Comparison of ENCODE assay signal across 7 cellular contexts in genomic region chr6:16989976-16990375, GRCh38.
DNase-seq lines count a peak whose midpoint lies in the region; ATAC-seq, FAIRE-seq and TF ChIP-seq lines count a peak whose summit lies in the region.
"Not testable (repeated sequence)": the region's sequence is repeated elsewhere in the genome, so short reads cannot be mapped to it uniquely, and the experiment has no call there.

No MANE protein-coding gene starts in this region.

- ATAC-seq in K562, HepG2: not testable (repeated sequence)

- H3K4me1 Mint-ChIP-seq in astrocyte (ENCODE audit: low read depth, unreplicated experiment), result peaks cover 17% of the 10 kb centered on the region
- not testable (repeated sequence) for H3K4me1 Mint-ChIP-seq in endothelial cell (ENCODE audit: unreplicated experiment); nephron progenitor cell; progenitor cell of endocrine pancreas (ENCODE audit: low read depth)

- DNase-seq in astrocyte (ENCODE audit: low read depth); K562 (ENCODE audit: extremely low read depth in 1 of 4, low spot score in 3 of 4); endothelial cell (ENCODE audit: low spot score); HepG2 (ENCODE audit: low spot score); nephron progenitor cell; progenitor cell of endocrine pancreas (ENCODE audit: low spot score, unreplicated experiment): not testable (repeated sequence)

- CTCF ChIA-PET in HEK293 (lab: Yijun Ruan, JAX); K562 (lab: Yijun Ruan, JAX; ENCODE audit: low intra/inter-chr PET ratio); HepG2 (lab: Yijun Ruan, JAX; ENCODE audit: low intra/inter-chr PET ratio, low total read pairs): not testable (repeated sequence)

- not testable (repeated sequence) for H2AFZ ChIP-seq in astrocyte (ENCODE audit: low read depth, low read length); K562 (ENCODE audit: low read depth, low read length); HepG2 (ENCODE audit: low read length)

- BruUV-seq in K562 (replicated peaks; lab: Mats Ljungman, UMichigan); HepG2 (replicated peaks; lab: Mats Ljungman, UMichigan): not testable (repeated sequence)

- intact Hi-C loops in K562 (cut with micrococcal nuclease); HepG2 (cut with micrococcal nuclease; ENCODE audit: unreplicated experiment): not testable (repeated sequence)

- H3K4me1 ChIP-seq in HEK293 (ENCODE audit: control insufficient read depth, insufficient read depth, low read length); K562 (replicated peaks in 1 of 2; ENCODE audit: control insufficient read depth in 2 of 2, insufficient read depth in 2 of 2, low read length in 2 of 2); HepG2 (ENCODE audit: insufficient read depth, low read length): not testable (repeated sequence)
- H3K4me1 ChIP-seq in astrocyte (ENCODE audit: insufficient read depth, low read length), result peaks cover 10% of the 10 kb centered on the region

- not testable (repeated sequence) for H3K27me3 Mint-ChIP-seq in astrocyte (ENCODE audit: low read depth, unreplicated experiment); endothelial cell (ENCODE audit: unreplicated experiment); progenitor cell of endocrine pancreas
- H3K27me3 Mint-ChIP-seq in nephron progenitor cell (ENCODE audit: low read depth, poor library complexity), result peaks cover 13% of the 10 kb centered on the region

- H3K4me3 ChIP-seq in HEK293 (ENCODE audit: low read depth, low read length); astrocyte (ENCODE audit: insufficient read depth, low read depth, low read length); K562; HepG2 (replicated peaks in 1 of 3; ENCODE audit: insufficient read depth in 1 of 3, low read depth in 2 of 3, low read length in 3 of 3): not testable (repeated sequence)

- not testable (repeated sequence) for H3K36me3 ChIP-seq in HEK293 (ENCODE audit: control insufficient read depth in 2 of 2, insufficient read depth in 1 of 2, low read length in 2 of 2); astrocyte (ENCODE audit: insufficient read depth, low read length); K562 (ENCODE audit: control insufficient read depth, insufficient read depth, low read length); HepG2 (replicated peaks in 1 of 2; ENCODE audit: control insufficient read depth in 1 of 2, insufficient read depth in 2 of 2, low read length in 2 of 2)

- not testable (repeated sequence) for H4K20me1 ChIP-seq in astrocyte (ENCODE audit: insufficient read depth, low read length); K562 (replicated peaks; ENCODE audit: control insufficient read depth, insufficient read depth, low read length); HepG2 (ENCODE audit: insufficient read depth, low read length)

- H3K27ac Mint-ChIP-seq in astrocyte (ENCODE audit: unreplicated experiment) (peak overlapping the region; percentile 5), endothelial cell (ENCODE audit: unreplicated experiment) (peak overlapping the region; percentile 27), nephron progenitor cell (peak overlapping the region; percentile 41), progenitor cell of endocrine pancreas (peak overlapping the region; percentile 43)

- not testable (repeated sequence) for H3K27me3 ChIP-seq in astrocyte (ENCODE audit: insufficient read depth, low read length); K562 (ENCODE audit: control insufficient read depth in 2 of 2, insufficient read depth in 2 of 2, low read length in 2 of 2); HepG2 (ENCODE audit: control insufficient read depth in 1 of 2, insufficient read depth in 2 of 2, low read length in 2 of 2)

- 0% methylated on average over 3 of the region's 3 CpGs for WGBS in K562 (ENCODE audit: insufficient coverage, low coverage, missing lambda C conversion rate)
- WGBS in HepG2 (ENCODE audit: low lambda C conversion rate), result 1% methylated on average over 3 of the region's 3 CpGs

- H3K9me3 Mint-ChIP-seq in astrocyte (ENCODE audit: unreplicated experiment) (peaks cover 16% of the 10 kb centered on the region), nephron progenitor cell (peaks cover 33% of the 10 kb centered on the region), progenitor cell of endocrine pancreas (ENCODE audit: low read depth) (peaks cover 13% of the 10 kb centered on the region)
- H3K9me3 Mint-ChIP-seq in endothelial cell (ENCODE audit: unreplicated experiment), result not testable (repeated sequence)

- not testable (repeated sequence) for H3K27ac ChIP-seq in HEK293 (ENCODE audit: extremely low read depth, low read depth, low read length); astrocyte (ENCODE audit: low read depth, low read length); K562 (ENCODE audit: extremely low read depth, low read depth, low read length); HepG2 (ENCODE audit: extremely low read length, insufficient read depth, low read length)

- POLR2A ChIA-PET in HEK293 (lab: Yijun Ruan, JAX); K562 (lab: Yijun Ruan, JAX); HepG2 (lab: Yijun Ruan, JAX): not testable (repeated sequence)

- not testable (repeated sequence) for H3K9ac ChIP-seq in astrocyte (ENCODE audit: low read length); K562 (ENCODE audit: insufficient read depth in 1 of 2, low read depth in 2 of 2, low read length in 2 of 2); HepG2 (ENCODE audit: insufficient read depth, low read depth, low read length)

- not testable (repeated sequence) for H3K36me3 Mint-ChIP-seq in astrocyte (ENCODE audit: low read depth, unreplicated experiment); progenitor cell of endocrine pancreas (ENCODE audit: insufficient read depth)
- H3K36me3 Mint-ChIP-seq in endothelial cell (ENCODE audit: low read depth, unreplicated experiment), result peaks cover 11% of the 10 kb centered on the region
- H3K36me3 Mint-ChIP-seq in nephron progenitor cell (ENCODE audit: low read depth), result peaks cover 15% of the 10 kb centered on the region

- not testable (repeated sequence) for H3K4me2 ChIP-seq in astrocyte (ENCODE audit: low read length); K562 (ENCODE audit: insufficient read depth, low read length); HepG2 (ENCODE audit: low read depth, low read length)

- not testable (repeated sequence) for TF ChIP-seq EP300 in K562 (IDR thresholded peaks at IDR 0.05; ENCODE audit: low read length); HepG2 (IDR thresholded peaks at IDR 0.05; ENCODE audit: low read depth in 2 of 2, low read length in 2 of 2); HepG2 (CRISPR knock-in tag; IDR thresholded peaks at IDR 0.05; ENCODE audit: borderline replicate concordance)

- not testable (repeated sequence) for TF ChIP-seq POLR2A in K562 (conservative IDR thresholded peaks at IDR 0.05); HepG2 (IDR thresholded peaks at IDR 0.05; ENCODE audit: insufficient read depth in 1 of 2, low read depth in 2 of 2, low read length in 2 of 2)

- H3K4me3 Mint-ChIP-seq in astrocyte (ENCODE audit: unreplicated experiment) (peak overlapping the region; percentile 47), endothelial cell (ENCODE audit: unreplicated experiment) (peak overlapping the region; percentile 60)
- not testable (repeated sequence) for H3K4me3 Mint-ChIP-seq in nephron progenitor cell; progenitor cell of endocrine pancreas (ENCODE audit: low read depth)

- in situ Hi-C loops in K562 (cut with MboI); HepG2 (cut with HindIII; ENCODE audit: extremely low pct_ligation_motif_present, low pct_unique_long_range_greater_than_20kb): not testable (repeated sequence)

- TF ChIP-seq RAD21 in K562 (CRISPR knock-in tag; conservative IDR thresholded peaks at IDR 0.05 in 1 of 2, IDR thresholded peaks at IDR 0.05 in 1 of 2); HepG2 (CRISPR knock-in tag; IDR thresholded peaks at IDR 0.05): not testable (repeated sequence)

- not testable (repeated sequence) for H3K9me3 ChIP-seq in HEK293 (ENCODE audit: control insufficient read depth, insufficient read depth, low read depth, low read length); astrocyte (ENCODE audit: insufficient read depth, low read depth, low read length); K562 (replicated peaks; ENCODE audit: control insufficient read depth, insufficient read depth, low read depth, low read length); HepG2 (ENCODE audit: low read length)

- TF ChIP-seq CTCF in HEK293 (tag by site-specific recombination; IDR thresholded peaks at IDR 0.05); astrocyte (IDR thresholded peaks at IDR 0.05; ENCODE audit: insufficient read depth, low read depth, low read length); K562 (IDR thresholded peaks at IDR 0.05 in 2 of 3, conservative IDR thresholded peaks at IDR 0.05 in 1 of 3; ENCODE audit: insufficient read depth in 2 of 3, low read depth in 1 of 3, low read length in 3 of 3); endothelial cell (IDR thresholded peaks at IDR 0.05; ENCODE audit: unreplicated experiment); HepG2 (CRISPR knock-in tag; IDR thresholded peaks at IDR 0.05); nephron progenitor cell (IDR thresholded peaks at IDR 0.05); progenitor cell of endocrine pancreas (IDR thresholded peaks at IDR 0.05; ENCODE audit: unreplicated experiment): not testable (repeated sequence)

- H3K9me1 ChIP-seq in K562 (ENCODE audit: control insufficient read depth, insufficient read depth, low read length), result not testable (repeated sequence)

- not testable (repeated sequence) for FAIRE-seq in astrocyte (lab: Jason Lieb, UNC); K562 (lab: Jason Lieb, UNC); HepG2 (lab: Jason Lieb, UNC)

- not testable (repeated sequence) for H3K79me2 ChIP-seq in astrocyte (ENCODE audit: insufficient read depth, low read length); K562 (ENCODE audit: control insufficient read depth, insufficient read depth, low read length); HepG2 (ENCODE audit: insufficient read depth, low read length)
